8 cellular contexts compared by ENCODE assay signal in the genomic region with DNA sequence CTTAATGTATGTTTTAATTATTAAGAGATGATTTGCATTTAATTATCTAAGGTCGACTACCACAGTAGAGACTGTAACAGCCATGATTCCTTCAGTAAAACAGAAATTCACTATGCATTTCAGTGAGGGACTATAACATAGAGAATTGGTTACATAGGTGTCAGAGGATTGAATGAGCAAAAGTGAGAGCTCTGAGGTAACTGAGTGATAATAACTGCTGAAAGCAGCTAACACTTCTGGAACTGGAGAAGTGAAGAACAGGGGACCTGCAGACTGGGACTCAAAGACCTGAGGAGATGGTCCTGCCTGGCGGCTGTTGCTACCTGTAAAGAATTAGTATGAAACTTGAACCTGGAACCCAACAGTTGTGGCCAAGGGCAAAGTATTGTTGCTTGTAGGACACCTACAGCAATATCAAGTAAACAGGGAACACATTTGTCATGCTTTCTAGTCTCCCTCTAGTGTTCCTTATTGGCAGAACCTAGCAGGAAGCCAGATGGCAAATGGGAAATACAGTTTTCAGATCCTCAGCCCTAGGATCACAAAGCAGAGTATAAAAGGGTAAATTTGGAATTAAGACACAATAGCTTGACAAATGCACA.
DNase-seq lines count a peak whose midpoint lies in the region; ATAC-seq and TF ChIP-seq lines count a peak whose summit lies in the region.

No MANE protein-coding gene starts in this region.

- CTCF ChIA-PET in CD8-positive, alpha-beta memory T cell (lab: Charles Lee), result no interaction called here

- H3K27me3 Mint-ChIP-seq in CD8-positive, alpha-beta memory T cell, result no peaks in the 10 kb centered on the region

- H3K27ac Mint-ChIP-seq in CD8-positive, alpha-beta memory T cell, result no peak overlapping the region

- no peaks in the 10 kb centered on the region for H3K36me3 ChIP-seq in CD8-positive, alpha-beta memory T cell (ENCODE audit: insufficient read depth, low read length)

- DNase-seq in A172 (ENCODE audit: low spot score) (peak; percentile 6), GM12864 (ENCODE audit: low read depth) (peak; percentile 26), NCI-H128 (lab: John Stamatoyannopoulos, UW; ENCODE audit: unreplicated experiment) (peak; percentile 11), iPS-NIHi11 (ENCODE audit: low spot score) (peak; percentile 46)
- DNase-seq in activated naive CD4-positive, alpha-beta T cell treated with Interleukin-2 at 50 U/mL for 16 hours, result no peak
- DNase-seq in CD8-positive, alpha-beta memory T cell, result no peak

- H3K4me3 Mint-ChIP-seq in CD8-positive, alpha-beta memory T cell, result no peak overlapping the region

- peak; percentile 74 for ATAC-seq in HG02642 (IDR thresholded peaks at IDR 0.05; ENCODE audit: poor library complexity, unreplicated experiment)

- no peaks in the 10 kb centered on the region for H3K27me3 ChIP-seq in CD8-positive, alpha-beta memory T cell (ENCODE audit: insufficient read depth, low read length, poor library complexity, severe bottlenecking)

- TF ChIP-seq CTCF in GM12864 (IDR thresholded peaks at IDR 0.05; ENCODE audit: low read depth, low read length, missing control alignments), result peak; percentile 40
- peak; percentile 81 for TF ChIP-seq CTCF in VCaP (conservative IDR thresholded peaks at IDR 0.05)

- peaks cover 0 to 5% (median 4%) of the 10 kb centered on the region in 3 donors for H3K36me3 Mint-ChIP-seq in CD8-positive, alpha-beta memory T cell

- peaks cover 0 to 10% (median 2%) of the 10 kb centered on the region in 3 donors for H3K4me1 Mint-ChIP-seq in CD8-positive, alpha-beta memory T cell

- H3K4me1 ChIP-seq in CD8-positive, alpha-beta memory T cell (ENCODE audit: insufficient read depth, low read length), result no peaks in the 10 kb centered on the region

- peaks cover 0 to 2% (median 0%) of the 10 kb centered on the region in 5 donors for H3K9me3 Mint-ChIP-seq in CD8-positive, alpha-beta memory T cell

- no peak overlapping the region for H3K4me3 ChIP-seq in GM12864 (ENCODE audit: low read depth, low read length)
- no peak overlapping the region for H3K4me3 ChIP-seq in CD8-positive, alpha-beta memory T cell (ENCODE audit: low read length)

- POLR2A ChIA-PET in CD8-positive, alpha-beta memory T cell (lab: Charles Lee), result no interaction called here

- no peaks in the 10 kb centered on the region for H3K9me3 ChIP-seq in CD8-positive, alpha-beta memory T cell (ENCODE audit: low read length)

- no peak overlapping the region for H3K27ac ChIP-seq in VCaP
- H3K27ac ChIP-seq in CD8-positive, alpha-beta memory T cell (ENCODE audit: low read depth, low read length), result no peak overlapping the region

Comparison
In these comparisons a context has a peak if more than half of its experiments do, and no peak if none do; other contexts are left out.
1. DNase-seq: peak in A172 (single experiment), GM12864 (single experiment), NCI-H128 (single experiment) and iPS-NIHi11 (single experiment); none in activated naive CD4-positive, alpha-beta T cell treated with Interleukin-2 at 50 U/mL for 16 hours (single experiment) and CD8-positive, alpha-beta memory T cell (0 of 5).